In genomic region chr12:19338405-19338804, GRCh38 we compare ENCODE assay signal across 16 cellular contexts.
"Had no signal": no experiment of that assay in that cellular context is flagged by ENCODE, and none has a peak within 500 bp of the region (broad histone marks: within the 10 kb centered on the region; RNA-seq: fewer than 3 reads in every experiment).

No MANE protein-coding gene starts in this region.

- H3K27ac Mint-ChIP-seq: activated CD4-positive, alpha-beta memory T cell treated with anti-CD3 and anti-CD28 coated beads for 36 hours; activated naive CD8-positive, alpha-beta T cell had no signal

- H3K4me3 Mint-ChIP-seq: activated CD4-positive, alpha-beta memory T cell treated with anti-CD3 and anti-CD28 coated beads for 36 hours; activated naive CD8-positive, alpha-beta T cell; activated T-cell treated with anti-CD3 and anti-CD28 coated beads, Interleukin-2, amount 50 U/mL, for 4 hours; neural crest cell had no signal

- FAIRE-seq: urothelium cell line had no signal

- H3K27me3 Mint-ChIP-seq: activated CD4-positive, alpha-beta memory T cell treated with anti-CD3 and anti-CD28 coated beads for 36 hours; activated naive CD8-positive, alpha-beta T cell had no signal

- ATAC-seq: activated T-cell treated with anti-CD3 and anti-CD28 coated beads, Interleukin-2, amount 50 U/mL, for 4 hours; left lung had no signal

- DNase-seq: activated CD4-positive, alpha-beta memory T cell treated with anti-CD3 and anti-CD28 coated beads for 36 hours; activated effector memory CD4-positive, alpha-beta T cell treated with anti-CD3 and anti-CD28 coated beads, Interleukin-2, amount 50 U/mL, for 16 hours; activated T-cell treated with anti-CD3 and anti-CD28 coated beads, Interleukin-2, amount 50 U/mL, for 4 hours; effector CD8-positive, alpha-beta T cell; heart right ventricle; islet precursor cell; left lung; mesendoderm; stimulated activated CD4-positive, alpha-beta T cell treated with anti-CD3 and anti-CD28 coated beads, Interleukin-15, amount 100 ng/mL, for 24 hours; stimulated activated CD4-positive, alpha-beta T cell treated with anti-CD3 and anti-CD28 coated beads, Interleukin-4, amount 100 ng/mL, for 4 hours; stomach; T-helper 1 cell; thyroid gland had no signal

- H3K4me1 Mint-ChIP-seq: neural crest cell had no signal
